In the genomic region with DNA sequence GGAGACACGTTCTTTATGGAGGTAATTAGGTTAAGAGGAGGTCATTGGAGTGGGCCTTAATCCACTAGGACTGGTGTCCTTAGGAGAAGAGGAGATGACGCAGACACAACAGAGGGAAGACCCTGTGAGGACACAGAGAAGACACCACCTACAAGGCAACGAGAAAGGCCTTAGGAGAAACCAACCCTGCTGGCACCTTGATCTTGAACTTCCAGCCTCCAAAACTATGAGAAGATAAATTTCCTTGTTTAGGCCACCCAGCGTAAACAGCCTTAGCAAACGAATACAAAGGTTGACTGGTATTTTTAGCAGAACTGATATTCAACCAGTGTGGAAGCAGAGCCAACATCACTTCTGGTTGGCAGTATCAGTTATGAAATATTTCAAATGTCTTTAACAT, we compare ENCODE assay signal across 31 cellular contexts.
DNase-seq lines count a peak whose midpoint lies in the region; ATAC-seq and TF ChIP-seq lines count a peak whose summit lies in the region.
"Had no signal": no experiment of that assay in that cellular context is flagged by ENCODE, and none has a peak within 500 bp of the region (broad histone marks: within the 10 kb centered on the region; RNA-seq: fewer than 3 reads in every experiment).

No MANE protein-coding gene starts in this region.

- no peaks in the 10 kb centered on the region for H3K9me3 ChIP-seq in neural cell (ENCODE audit: low read length)
- no peaks in the 10 kb centered on the region for H3K9me3 ChIP-seq in upper lobe of right lung
- H3K9me3 ChIP-seq: gastroesophageal sphincter, left lung, sigmoid colon had no signal

- H3K27me3 Mint-ChIP-seq in natural killer cell (ENCODE audit: low read depth in 2 of 2): no peaks in the 10 kb centered on the region
- no peaks in the 10 kb centered on the region for H3K27me3 Mint-ChIP-seq in natural killer cell treated with Interleukin-12 subunit alpha and Interleukin-12 subunit beta and Interleukin-15 and Interleukin-18, amount 100 ng/mL, for 72 hours
- H3K27me3 Mint-ChIP-seq: activated B cell treated with CpG ODN at 0.5 μM for 24 hours; activated T-helper 17 cell treated with anti-CD3 and anti-CD28 coated beads, Interleukin-2, amount 50 U/mL, for 72 hours; dendritic cell treated with granulocyte-macrophage colony-stimulating factor and Interleukin-4, amounts not matched to agents 40 ng/mL and 50 ng/mL, for 4 days; stimulated activated naive B cell treated with anti-CD40 and anti-IgM and Interleukin-4, amounts not matched to agents 10 μg/mL and 1 μg/mL and 100 μg/mL, for 72 hours had no signal

- H4K20me1 ChIP-seq in neural cell (ENCODE audit: insufficient read depth): no peaks in the 10 kb centered on the region

- TF ChIP-seq CTCF in natural killer cell (IDR thresholded peaks at IDR 0.05) (no peak), neural cell (IDR thresholded peaks at IDR 0.05; ENCODE audit: poor library complexity, severe bottlenecking) (no peak), upper lobe of right lung (IDR thresholded peaks at IDR 0.05) (no peak)

- H3K27me3 ChIP-seq in neural cell (ENCODE audit: insufficient read depth, low read depth, low read length): no peaks in the 10 kb centered on the region
- no peaks in the 10 kb centered on the region for H3K27me3 ChIP-seq in upper lobe of right lung
- H3K27me3 ChIP-seq: gastroesophageal sphincter, left lung, sigmoid colon had no signal

- no peaks in the 10 kb centered on the region for H3K9me2 ChIP-seq in neural cell (ENCODE audit: insufficient read depth, low read length)

- H3K4me3 ChIP-seq in neural cell (ENCODE audit: low read length) (peak overlapping the region; percentile 36), upper lobe of right lung (no peak overlapping the region)
- H3K4me3 ChIP-seq: gastroesophageal sphincter, left lung, PC-9, sigmoid colon had no signal

- peaks cover 66% of the 10 kb centered on the region for H3K4me1 ChIP-seq in upper lobe of right lung

- no peaks in the 10 kb centered on the region for H3K9me3 Mint-ChIP-seq in natural killer cell
- peaks cover 4% of the 10 kb centered on the region for H3K9me3 Mint-ChIP-seq in natural killer cell treated with Interleukin-12 subunit alpha and Interleukin-12 subunit beta and Interleukin-15 and Interleukin-18, amount 100 ng/mL, for 72 hours
- peaks cover 3% of the 10 kb centered on the region for H3K9me3 Mint-ChIP-seq in stimulated activated effector memory CD8-positive, alpha-beta T cell treated with anti-CD3 and anti-CD28 coated beads, Interleukin-12 subunit alpha, Interleukin-12 subunit beta, amount 100 ng/mL, for 72 hours
- H3K9me3 Mint-ChIP-seq: activated B cell treated with CpG ODN at 0.5 μM for 24 hours; CD8-positive, alpha-beta T cell; nephron had no signal

- H3K79me2 ChIP-seq in neural cell (replicated peaks; ENCODE audit: insufficient read depth, low read length): no peaks in the 10 kb centered on the region

- H3K27ac ChIP-seq in neural cell (ENCODE audit: low read length) (peak overlapping the region; percentile 73), upper lobe of right lung (peak overlapping the region; percentile 56)
- H3K27ac ChIP-seq: PC-9 had no signal

- ATAC-seq in natural killer cell (no peak), left ventricle myocardium superior (peak; percentile 31), upper lobe of right lung (no peak), HG03139 (IDR thresholded peaks at IDR 0.05; ENCODE audit: unreplicated experiment) (no peak)
- no peak for ATAC-seq in natural killer cell treated with Interleukin-12 subunit alpha and Interleukin-12 subunit beta and Interleukin-15 and Interleukin-18, amount 100 ng/mL, for 72 hours
- no peak for ATAC-seq in stimulated activated effector memory CD8-positive, alpha-beta T cell treated with anti-CD3 and anti-CD28 coated beads, Interleukin-12 subunit alpha, Interleukin-12 subunit beta, amount 100 ng/mL, for 72 hours
- ATAC-seq: activated T-helper 17 cell treated with anti-CD3 and anti-CD28 coated beads, Interleukin-2, amount 50 U/mL, for 72 hours; CD8-positive, alpha-beta T cell; gastroesophageal sphincter; stimulated activated naive B cell treated with anti-CD40 and anti-IgM and Interleukin-4, amounts not matched to agents 10 μg/mL and 1 μg/mL and 100 μg/mL, for 72 hours had no signal

- no peaks in the 10 kb centered on the region for H3F3A ChIP-seq in neural cell (ENCODE audit: insufficient read depth, low read length, poor library complexity, severe bottlenecking)

- H3K4me1 Mint-ChIP-seq in natural killer cell: peaks cover 82 to 84% of the 10 kb centered on the region in 2 donors
- H3K4me1 Mint-ChIP-seq in natural killer cell treated with Interleukin-12 subunit alpha and Interleukin-12 subunit beta and Interleukin-15 and Interleukin-18, amount 100 ng/mL, for 72 hours (ENCODE audit: low read depth in 2 of 2): peaks cover 37 to 62% of the 10 kb centered on the region in 2 donors
- no peaks in the 10 kb centered on the region for H3K4me1 Mint-ChIP-seq in stimulated activated effector memory CD8-positive, alpha-beta T cell treated with anti-CD3 and anti-CD28 coated beads, Interleukin-12 subunit alpha, Interleukin-12 subunit beta, amount 100 ng/mL, for 72 hours
- H3K4me1 Mint-ChIP-seq: activated T-helper 17 cell treated with anti-CD3 and anti-CD28 coated beads, Interleukin-2, amount 50 U/mL, for 72 hours; nephron had no signal

- TF ChIP-seq EP300 in neural cell (conservative IDR thresholded peaks at IDR 0.05; ENCODE audit: poor library complexity, severe bottlenecking): no peak

- H3K4me2 ChIP-seq in neural cell (ENCODE audit: low read length): peak overlapping the region; percentile 7
- H3K4me2 ChIP-seq: PC-9 had no signal

- intact Hi-C loops in natural killer cell (cut with micrococcal nuclease) (no loop called here), left ventricle myocardium superior (cut with micrococcal nuclease) (no loop called here), upper lobe of right lung (cut with DNase I) (no loop called here)

- DNase-seq in natural killer cell (no peak), left ventricle myocardium superior (no peak), upper lobe of right lung (no peak), NCI-H1694 treated with DMSO at 0.1 percent for 48 hours (lab: John Stamatoyannopoulos, UW) (no peak)
- no peak for DNase-seq in natural killer cell treated with Interleukin-12 subunit alpha and Interleukin-12 subunit beta and Interleukin-15 and Interleukin-18, amount 100 ng/mL, for 72 hours (ENCODE audit: low spot score)
- DNase-seq in stimulated activated effector memory CD8-positive, alpha-beta T cell treated with anti-CD3 and anti-CD28 coated beads, Interleukin-12 subunit alpha, Interleukin-12 subunit beta, amount 100 ng/mL, for 72 hours (ENCODE audit: low spot score in 2 of 2): no peak
- DNase-seq: activated B cell treated with CpG ODN at 0.5 μM for 24 hours; activated naive CD4-positive, alpha-beta T cell treated with anti-CD3 and anti-CD28 coated beads, Interleukin-2, amount 50 U/mL, for 16 hours; AML-193; amniotic stem cell; CD8-positive, alpha-beta T cell; DMS153; GOT3; hypothalamus; left lung; NCI-H1105; NCI-H1930; NCI-H524 treated with DMSO at 0.1 percent for 48 hours; NK-92 treated with Interleukin-12 subunit alpha and Interleukin-12 subunit beta, amount 100 ng/mL, for 24 hours; PC-9; posterior cingulate gyrus; SIG-M5; sigmoid colon; stimulated activated CD4-positive, alpha-beta T cell treated with anti-CD3 and anti-CD28 coated beads, Interleukin-4, amount 100 ng/mL, for 4 hours; stimulated activated naive B cell treated with anti-CD40 and anti-IgM and Interleukin-4, amounts not matched to agents 10 μg/mL and 1 μg/mL and 100 μg/mL, for 72 hours had no signal

- peak overlapping the region; percentile 68 to 80 for H3K27ac Mint-ChIP-seq in natural killer cell
- peak overlapping the region in 1 of 2 donors; percentile 77 for H3K27ac Mint-ChIP-seq in natural killer cell treated with Interleukin-12 subunit alpha and Interleukin-12 subunit beta and Interleukin-15 and Interleukin-18, amount 100 ng/mL, for 72 hours
- H3K27ac Mint-ChIP-seq in stimulated activated effector memory CD8-positive, alpha-beta T cell treated with anti-CD3 and anti-CD28 coated beads, Interleukin-12 subunit alpha, Interleukin-12 subunit beta, amount 100 ng/mL, for 72 hours: no peak overlapping the region
- H3K27ac Mint-ChIP-seq: activated B cell treated with CpG ODN at 0.5 μM for 24 hours; activated T-helper 17 cell treated with anti-CD3 and anti-CD28 coated beads, Interleukin-2, amount 50 U/mL, for 72 hours; CD8-positive, alpha-beta T cell; nephron; stimulated activated naive B cell treated with anti-CD40 and anti-IgM and Interleukin-4, amounts not matched to agents 10 μg/mL and 1 μg/mL and 100 μg/mL, for 72 hours had no signal

- no peak for TF ChIP-seq RAD21 in neural cell (conservative IDR thresholded peaks at IDR 0.05)

- no peak overlapping the region for H3K4me3 Mint-ChIP-seq in natural killer cell
- no peak overlapping the region for H3K4me3 Mint-ChIP-seq in natural killer cell treated with Interleukin-12 subunit alpha and Interleukin-12 subunit beta and Interleukin-15 and Interleukin-18, amount 100 ng/mL, for 72 hours
- no peak overlapping the region for H3K4me3 Mint-ChIP-seq in stimulated activated effector memory CD8-positive, alpha-beta T cell treated with anti-CD3 and anti-CD28 coated beads, Interleukin-12 subunit alpha, Interleukin-12 subunit beta, amount 100 ng/mL, for 72 hours
- H3K4me3 Mint-ChIP-seq: activated B cell treated with CpG ODN at 0.5 μM for 24 hours; activated T-helper 17 cell treated with anti-CD3 and anti-CD28 coated beads, Interleukin-2, amount 50 U/mL, for 72 hours; CD8-positive, alpha-beta T cell; dendritic cell treated with granulocyte-macrophage colony-stimulating factor and Interleukin-4, amounts not matched to agents 40 ng/mL and 50 ng/mL, for 4 days; nephron; stimulated activated naive B cell treated with anti-CD40 and anti-IgM and Interleukin-4, amounts not matched to agents 10 μg/mL and 1 μg/mL and 100 μg/mL, for 72 hours had no signal

- H3K36me3 ChIP-seq in neural cell (ENCODE audit: insufficient read depth, low read length) (no peaks in the 10 kb centered on the region), upper lobe of right lung (no peaks in the 10 kb centered on the region)
- H3K36me3 ChIP-seq: gastroesophageal sphincter, left lung, sigmoid colon had no signal

- H2AFZ ChIP-seq in neural cell (ENCODE audit: low read depth, low read length): no peak overlapping the region
- H2AFZ ChIP-seq: PC-9 had no signal

- peak overlapping the region; percentile 33 for H3K9ac ChIP-seq in neural cell (ENCODE audit: low read length)

- no peaks in the 10 kb centered on the region for H3K36me3 Mint-ChIP-seq in natural killer cell
- peaks cover 4% of the 10 kb centered on the region for H3K36me3 Mint-ChIP-seq in natural killer cell treated with Interleukin-12 subunit alpha and Interleukin-12 subunit beta and Interleukin-15 and Interleukin-18, amount 100 ng/mL, for 72 hours
- no peaks in the 10 kb centered on the region for H3K36me3 Mint-ChIP-seq in stimulated activated effector memory CD8-positive, alpha-beta T cell treated with anti-CD3 and anti-CD28 coated beads, Interleukin-12 subunit alpha, Interleukin-12 subunit beta, amount 100 ng/mL, for 72 hours
- H3K36me3 Mint-ChIP-seq: CD8-positive, alpha-beta T cell had no signal

TF ChIP-seq in neural cell, 6 proteins besides CTCF, POLR2A, EP300 and RAD21 (continues in another document):
- TF ChIP-seq TAF1 (IDR thresholded peaks at IDR 0.05; ENCODE audit: low read depth) (no peak), SMC3 (conservative IDR thresholded peaks at IDR 0.05; ENCODE audit: poor library complexity) (no peak), MXI1 (conservative IDR thresholded peaks at IDR 0.05; ENCODE audit: poor library complexity, severe bottlenecking) (no peak)
